In the genomic region with DNA sequence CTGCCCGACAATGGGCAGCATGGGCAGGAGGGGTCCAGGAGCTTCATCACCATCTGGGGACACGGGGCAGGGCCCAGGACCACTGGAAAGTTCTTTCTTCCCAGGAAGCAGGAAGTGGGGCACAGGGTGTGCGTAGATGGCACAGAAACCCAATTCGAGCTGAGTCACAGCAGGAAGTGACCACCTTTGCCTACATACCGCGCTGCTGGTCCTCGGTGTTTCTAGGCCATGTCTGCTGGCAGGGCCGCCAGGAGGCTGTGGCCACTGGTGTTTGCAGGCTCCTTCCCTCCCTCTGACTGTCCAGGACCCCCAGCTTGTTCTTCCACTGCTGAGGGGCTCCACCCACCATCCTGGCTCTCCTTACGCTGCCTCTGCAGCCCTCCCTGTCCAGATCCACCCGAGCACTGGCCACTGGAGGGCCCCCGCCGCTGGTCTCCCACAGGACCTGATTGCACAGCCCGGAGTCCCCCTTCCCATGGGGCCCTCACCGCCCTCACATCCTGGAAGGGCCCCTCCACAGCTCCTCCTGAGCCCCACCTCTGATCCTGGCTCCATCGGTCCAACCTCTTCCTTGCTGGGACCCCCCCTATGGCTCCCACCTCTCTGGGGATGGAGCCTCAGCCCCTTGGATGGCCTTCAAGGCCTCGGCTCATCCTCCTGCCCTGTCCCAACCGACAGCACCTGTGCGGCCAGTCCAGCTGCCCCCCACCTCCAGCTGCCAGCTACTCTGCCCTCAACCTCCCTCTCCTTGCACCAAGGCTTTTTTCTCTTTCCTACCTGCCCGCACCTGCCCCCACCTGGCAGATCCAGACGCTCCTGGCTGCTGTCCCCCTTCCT, we compare ENCODE assay signal across 22 cellular contexts. TPM values are rescaled to one million over a fixed set of nuclear protein-coding genes. Genes with fewer than 3 reads are reported as not detected.
DNase-seq lines count a peak whose midpoint lies in the region; ATAC-seq, FAIRE-seq and TF ChIP-seq lines count a peak whose summit lies in the region.
"Had no signal": no experiment of that assay in that cellular context is flagged by ENCODE, and none has a peak within 500 bp of the region (broad histone marks: within the 10 kb centered on the region; RNA-seq: fewer than 3 reads in every experiment).

No MANE protein-coding gene starts in this region.

- no peak for FAIRE-seq in A549 (lab: Jason Lieb, UNC)
- FAIRE-seq: GM12892 had no signal

- DNase-seq in A549 (ENCODE audit: low read depth in 1 of 2, low spot score in 1 of 2), result no peak
- DNase-seq in ELR (ENCODE audit: low read depth), result peak; percentile 32
- peak; percentile 27 for DNase-seq in activated CD8-positive, alpha-beta T cell treated with anti-CD3 and anti-CD28 coated beads for 36 hours
- DNase-seq in mucosa of descending colon, result peak in 2 of 3 donors; percentile 9 to 40
- no peak for DNase-seq in hypothalamus (lab: John Stamatoyannopoulos, UW)
- DNase-seq in foreskin melanocyte, result no peak
- no peak for DNase-seq in substantia nigra (lab: John Stamatoyannopoulos, UW)
- DNase-seq in central memory CD4-positive, alpha-beta T cell, result no peak
- DNase-seq: activated CD4-positive, alpha-beta T cell treated with anti-CD3 and anti-CD28 coated beads, Interleukin-2, amount 10 ng/mL, durations not matched to agents 24 days and 14 days; brain microvascular endothelial cell; Calu3; GF-D8; midbrain; NCI-H1092 treated with DMSO at 0.1 percent for 48 hours; NCI-H2107; NCI-H526 treated with DMSO at 0.1 percent for 48 hours; occipital lobe; OCI-M1; stimulated activated CD4-positive, alpha-beta T cell treated with anti-CD3 and anti-CD28 coated beads, Interleukin-2, amount 100 ng/mL, for 48 hours had no signal

- no peak overlapping the region for H3K4me3 Mint-ChIP-seq in activated CD8-positive, alpha-beta T cell treated with anti-CD3 and anti-CD28 coated beads for 36 hours
- H3K4me3 Mint-ChIP-seq: activated CD4-positive, alpha-beta T cell treated with anti-CD3 and anti-CD28 coated beads, Interleukin-2, amount 10 ng/mL, durations not matched to agents 24 days and 14 days; activated naive CD4-positive, alpha-beta T cell treated with anti-CD3 and anti-CD28 coated beads, Interleukin-2, amount 50 U/mL, for 24 hours had no signal

- CTCF ChIA-PET in A549 (lab: Yijun Ruan, JAX), result interaction anchor here (0.9 to 9.0 kb wide), 11 partner anchors 10 to 156 kb away, joined by 3 to 102 read pairs (median 5); a partner anchor contains a TSS
- CTCF ChIA-PET in activated CD8-positive, alpha-beta T cell treated with anti-CD3 and anti-CD28 coated beads for 36 hours (lab: Charles Lee), result interaction anchor here (1.1 to 2.4 kb wide), 3 partner anchors 14 to 156 kb away, joined by 3 to 11 read pairs (median 6); no protein-coding TSS in a partner anchor

- no peaks in the 10 kb centered on the region for H3K36me3 ChIP-seq in mucosa of descending colon (ENCODE audit: low read depth)
- H3K36me3 ChIP-seq: brain microvascular endothelial cell had no signal

- H3K9me3 Mint-ChIP-seq in activated CD8-positive, alpha-beta T cell treated with anti-CD3 and anti-CD28 coated beads for 36 hours, result no peaks in the 10 kb centered on the region
- H3K9me3 Mint-ChIP-seq: activated CD4-positive, alpha-beta T cell treated with anti-CD3 and anti-CD28 coated beads, Interleukin-2, amount 10 ng/mL, durations not matched to agents 24 days and 14 days; activated naive CD4-positive, alpha-beta T cell treated with anti-CD3 and anti-CD28 coated beads, Interleukin-2, amount 50 U/mL, for 24 hours had no signal

- no peak for ATAC-seq in A549
- ATAC-seq in activated CD8-positive, alpha-beta T cell treated with anti-CD3 and anti-CD28 coated beads for 36 hours, result peak; percentile 48
- no peak for ATAC-seq in mucosa of descending colon

- POLR2A ChIA-PET in A549 (lab: Yijun Ruan, JAX), result interaction anchor here (1.1 kb wide), 1 partner anchor 14 kb away, joined by 3 read pairs; a partner anchor contains a TSS
- POLR2A ChIA-PET in activated CD8-positive, alpha-beta T cell treated with anti-CD3 and anti-CD28 coated beads for 36 hours (lab: Charles Lee), result interaction anchor here (1.6 kb wide), 1 partner anchor 80 kb away, joined by 4 read pairs; a partner anchor contains a TSS

- TF ChIP-seq RAD21 in A549 (conservative IDR thresholded peaks at IDR 0.05 in 1 of 2, IDR thresholded peaks at IDR 0.05 in 1 of 2), result no peak

- intact Hi-C loops in activated CD8-positive, alpha-beta T cell treated with anti-CD3 and anti-CD28 coated beads for 36 hours (cut with micrococcal nuclease), result no loop called here
- intact Hi-C loops in mucosa of descending colon (cut with DNase I, micrococcal nuclease), result no loop called here

- no peak overlapping the region for H3K4me3 ChIP-seq in A549
- H3K4me3 ChIP-seq in mucosa of descending colon, result no peak overlapping the region
- H3K4me3 ChIP-seq: hepatocyte had no signal

- 92% methylated on average over 20 of the region's 20 CpGs for WGBS in A549 (ENCODE audit: missing lambda C conversion rate)

- no peak for TF ChIP-seq POLR2A in A549 (IDR thresholded peaks at IDR 0.05; ENCODE audit: low read length)

- H3K4me2 ChIP-seq in A549, result no peak overlapping the region
- H3K4me2 ChIP-seq: hepatocyte had no signal

- TF ChIP-seq EP300 in A549 (IDR thresholded peaks at IDR 0.05), result no peak

- H3K9me3 ChIP-seq in A549, result no peaks in the 10 kb centered on the region
- no peaks in the 10 kb centered on the region for H3K9me3 ChIP-seq in mucosa of descending colon

- peak overlapping the region; percentile 69 for H3K27ac Mint-ChIP-seq in activated CD8-positive, alpha-beta T cell treated with anti-CD3 and anti-CD28 coated beads for 36 hours
- H3K27ac Mint-ChIP-seq: activated CD4-positive, alpha-beta T cell treated with anti-CD3 and anti-CD28 coated beads, Interleukin-2, amount 10 ng/mL, durations not matched to agents 24 days and 14 days; activated naive CD4-positive, alpha-beta T cell treated with anti-CD3 and anti-CD28 coated beads, Interleukin-2, amount 50 U/mL, for 24 hours had no signal

- no peaks in the 10 kb centered on the region for H3K27me3 Mint-ChIP-seq in activated CD8-positive, alpha-beta T cell treated with anti-CD3 and anti-CD28 coated beads for 36 hours
- H3K27me3 Mint-ChIP-seq: activated CD4-positive, alpha-beta T cell treated with anti-CD3 and anti-CD28 coated beads, Interleukin-2, amount 10 ng/mL, durations not matched to agents 24 days and 14 days; activated naive CD4-positive, alpha-beta T cell treated with anti-CD3 and anti-CD28 coated beads, Interleukin-2, amount 50 U/mL, for 24 hours had no signal

- H3K27ac ChIP-seq in A549 (peak overlapping the region; percentile 25 to 45; a peak in 4 of 6 replicates), substantia nigra (ENCODE audit: low read depth, low read length, poor library complexity, severe bottlenecking) (no peak overlapping the region)
- H3K27ac ChIP-seq: brain microvascular endothelial cell, hepatocyte had no signal

- no peaks in the 10 kb centered on the region for H3K36me3 Mint-ChIP-seq in activated CD8-positive, alpha-beta T cell treated with anti-CD3 and anti-CD28 coated beads for 36 hours (ENCODE audit: low read depth)
- H3K36me3 Mint-ChIP-seq: activated naive CD4-positive, alpha-beta T cell treated with anti-CD3 and anti-CD28 coated beads, Interleukin-2, amount 50 U/mL, for 24 hours had no signal

- TF ChIP-seq CTCF in A549 (IDR thresholded peaks at IDR 0.05) (no peak), mucosa of descending colon (IDR thresholded peaks at IDR 0.05) (no peak)
- TF ChIP-seq CTCF in activated CD8-positive, alpha-beta T cell treated with anti-CD3 and anti-CD28 coated beads for 36 hours (IDR thresholded peaks at IDR 0.05), result no peak

- H3K4me1 Mint-ChIP-seq in activated CD8-positive, alpha-beta T cell treated with anti-CD3 and anti-CD28 coated beads for 36 hours (ENCODE audit: low read depth), result peaks cover 14% of the 10 kb centered on the region
- H3K4me1 Mint-ChIP-seq: activated CD4-positive, alpha-beta T cell treated with anti-CD3 and anti-CD28 coated beads, Interleukin-2, amount 10 ng/mL, durations not matched to agents 24 days and 14 days; activated naive CD4-positive, alpha-beta T cell treated with anti-CD3 and anti-CD28 coated beads, Interleukin-2, amount 50 U/mL, for 24 hours had no signal

- peaks cover 15% of the 10 kb centered on the region for H3K4me1 ChIP-seq in A549
- no peaks in the 10 kb centered on the region for H3K4me1 ChIP-seq in mucosa of descending colon (ENCODE audit: low read depth)

TF ChIP-seq in A549, 52 proteins besides CTCF, POLR2A, EP300 and RAD21:
- no peak for TF ChIP-seq GATA3 (IDR thresholded peaks at IDR 0.05; ENCODE audit: borderline replicate concordance)
TF ChIP-seq in A549: peak in this region for 0.

RNA-seq across cellular contexts. Expression of a gene that starts 14.5 kb away (rescaled TPM):
- polyA plus RNA-seq in A549 (2011; rRNA removed), result 0.99 and 1.4 TPM in 2 replicates
- polyA plus RNA-seq in A549 (2012; cell fraction: cytosol; rRNA removed), result 1.3 and 2.0 TPM in 2 replicates
- polyA plus RNA-seq in A549 (2012; cell fraction: nucleus; rRNA removed), result 3.2 and 4.7 TPM in 2 replicates
- polyA plus RNA-seq in A549 (2017; fragmentation: RNase III; extraction: RNeasy Plus Mini Kit Qiagen cat#74134 plus additional on column Dnase treatment), result 0.77 to 0.92 TPM (median 0.80 TPM) in 3 replicates
- polyA minus RNA-seq in A549 (2011; rRNA and poly(A)+ RNA removed), result 0.83 and 1.0 TPM in 2 replicates
- under 1 TPM; 0.54 to 0.74 TPM for total RNA-seq in activated CD8-positive, alpha-beta T cell treated with anti-CD3 and anti-CD28 coated beads for 36 hours
- total RNA-seq in mucosa of descending colon, result 10 to 100 TPM; 10.8 to 27.8 (median 19.2) TPM
- total RNA-seq: Calu3 had no signal

RNA-seq across cellular contexts. Expression of a gene that starts 33.9 kb away (rescaled TPM):
- polyA plus RNA-seq in A549 (2011; rRNA removed) (13.0 and 15.2 TPM in 2 replicates), A549 (2017; fragmentation: RNase III; extraction: RNeasy Plus Mini Kit Qiagen cat#74134 plus additional on column Dnase treatment) (15.9 to 17.4 TPM (median 17.4 TPM) in 3 replicates)
- polyA plus RNA-seq in A549 (2012; cell fraction: cytosol; rRNA removed), result 13.8 and 17.7 TPM in 2 replicates
- 18.7 and 19.9 TPM in 2 replicates for polyA plus RNA-seq in A549 (2012; cell fraction: nucleus; rRNA removed)
- polyA minus RNA-seq in A549 (2011; rRNA and poly(A)+ RNA removed), result 18.1 and 20.0 TPM in 2 replicates
- 10 to 100 TPM; 14.2 to 14.7 TPM for total RNA-seq in activated CD8-positive, alpha-beta T cell treated with anti-CD3 and anti-CD28 coated beads for 36 hours
- 10 to 100 TPM; 17.9 to 23.1 (median 20.3) TPM for total RNA-seq in mucosa of descending colon

Comparison
In these comparisons a context has a peak if more than half of its experiments do, and no peak if none do; other contexts are left out.
1. DNase-seq: peak in ELR (single experiment), activated CD8-positive, alpha-beta T cell treated with anti-CD3 and anti-CD28 coated beads for 36 hours (single experiment) and mucosa of descending colon (2 of 3); none in A549 (0 of 2), hypothalamus (0 of 51), foreskin melanocyte (single experiment), substantia nigra (0 of 49) and central memory CD4-positive, alpha-beta T cell (single experiment).
2. RNA of a gene that starts 14.5 kb away (total RNA-seq): 10.8 to 27.8 TPM in mucosa of descending colon; 0.54 to 0.74 TPM in activated CD8-positive, alpha-beta T cell treated with anti-CD3 and anti-CD28 coated beads for 36 hours; every median in the first group is over 4 times any median in the second.